8 cellular contexts compared by ENCODE assay signal in the genomic region with DNA sequence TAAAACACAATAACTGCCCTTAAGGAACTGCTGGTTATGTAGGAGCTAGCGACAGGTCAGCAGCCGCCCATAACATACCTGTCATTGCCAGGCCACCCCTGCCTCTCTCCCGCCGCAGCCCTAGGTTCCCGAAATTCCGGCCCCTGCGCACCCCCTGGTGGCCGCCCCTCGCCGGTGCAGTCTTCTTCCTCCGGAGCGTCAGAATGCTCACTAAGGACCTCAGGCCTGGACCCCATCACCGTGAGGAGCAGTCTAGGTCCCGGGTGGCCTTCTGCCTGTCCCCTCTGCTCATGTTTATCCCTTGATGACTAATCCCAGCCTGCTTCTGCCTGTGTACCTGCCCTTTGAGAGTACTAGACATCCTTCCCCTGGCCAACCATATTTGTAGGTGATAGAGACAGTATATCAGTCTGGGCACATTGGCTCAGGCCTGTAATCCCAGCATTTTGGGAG.
DNase-seq lines count a peak whose midpoint lies in the region; ATAC-seq and TF ChIP-seq lines count a peak whose summit lies in the region.

No MANE protein-coding gene starts in this region.

- no peaks in the 10 kb centered on the region for H3K27me3 ChIP-seq in Caco-2 (replicated peaks; ENCODE audit: control insufficient read depth, insufficient read depth, low read length)
- H3K27me3 ChIP-seq in OCI-LY3 (ENCODE audit: low read depth, low read length) = no peaks in the 10 kb centered on the region

- TF ChIP-seq CTCF in Caco-2 (IDR thresholded peaks at IDR 0.05; ENCODE audit: insufficient read depth in 1 of 2, low read depth in 1 of 2, low read length in 1 of 2, severe bottlenecking in 1 of 2, unreplicated experiment in 1 of 2) (peak; percentile 91 to 96), OCI-LY3 (IDR thresholded peaks at IDR 0.05; ENCODE audit: low read depth, low read length) (peak; percentile 88), fibroblast of pulmonary artery (IDR thresholded peaks at IDR 0.05; ENCODE audit: low read length, missing control alignments) (peak; percentile 84)

- peak overlapping the region; percentile 98 for H3K4me2 ChIP-seq in OCI-LY3 (ENCODE audit: low read length)

- POLR2A ChIA-PET in Caco-2 (lab: Charles Lee) = no interaction called here

- H3K4me3 Mint-ChIP-seq in Caco-2 (ENCODE audit: unreplicated experiment) = no peak overlapping the region

- peak overlapping the region; percentile 57 for H3K9ac ChIP-seq in OCI-LY3 (ENCODE audit: low read length)

- H3K9me3 Mint-ChIP-seq in Caco-2 (ENCODE audit: unreplicated experiment) = no peaks in the 10 kb centered on the region

- H3K27ac ChIP-seq in OCI-LY3 (ENCODE audit: low read length) = no peak overlapping the region

- H3K36me3 ChIP-seq in Caco-2 (ENCODE audit: control insufficient read depth, insufficient read depth, low read length) = no peaks in the 10 kb centered on the region
- no peaks in the 10 kb centered on the region for H3K36me3 ChIP-seq in OCI-LY3 (replicated peaks; ENCODE audit: low read depth, low read length)

- peak; percentile 78 to 91 for DNase-seq in Caco-2
- DNase-seq in activated T-cell treated with anti-CD3 and anti-CD28 coated beads for 48 hours (ENCODE audit: low read depth) = peak; percentile 79
- DNase-seq in fibroblast of pulmonary artery (ENCODE audit: low read depth) = peak; percentile 55
- peak; percentile 59 for DNase-seq in occipital lobe (lab: John Stamatoyannopoulos, UW)
- peak; percentile 84 for DNase-seq in superior temporal gyrus (ENCODE audit: extremely low spot score)

- H3K27me3 Mint-ChIP-seq in Caco-2 (ENCODE audit: insufficient read depth, unreplicated experiment) = no peaks in the 10 kb centered on the region

- peak overlapping the region; percentile 96 for H2AFZ ChIP-seq in OCI-LY3 (ENCODE audit: low read depth, low read length)

- H3K4me3 ChIP-seq in Caco-2 (ENCODE audit: low read depth, low read length) (no peak overlapping the region), OCI-LY3 (ENCODE audit: low read length) (peak overlapping the region; percentile 78), fibroblast of pulmonary artery (replicated peaks; ENCODE audit: low read depth, low read length) (no peak overlapping the region)

- no TSS peak for BruUV-seq in Caco-2 (replicated peaks; lab: Mats Ljungman, UMichigan)

- intact Hi-C loops in Caco-2 (cut with micrococcal nuclease; ENCODE audit: unreplicated experiment) = loop anchor here (1.0 to 10.0 kb wide), 5 partner anchors 227 to 539 kb away; no protein-coding TSS in a partner anchor

- no peaks in the 10 kb centered on the region for H3K36me3 Mint-ChIP-seq in Caco-2 (ENCODE audit: insufficient read depth, unreplicated experiment)

- H3K27ac Mint-ChIP-seq in Caco-2 (ENCODE audit: unreplicated experiment) = no peak overlapping the region

- H4K20me1 ChIP-seq in OCI-LY3 (ENCODE audit: insufficient read depth, low read length) = no peaks in the 10 kb centered on the region

- H3K4me1 ChIP-seq in Caco-2 = peaks cover 14% of the 10 kb centered on the region; the same call in 1 of the 2 replicates
- H3K4me1 ChIP-seq in OCI-LY3 (ENCODE audit: low read length) = peaks cover 8% of the 10 kb centered on the region; the same call in 1 of the 2 replicates

- ATAC-seq in GM19463 (IDR thresholded peaks at IDR 0.05; ENCODE audit: unreplicated experiment) (peak; percentile 95), HG03521 (IDR thresholded peaks at IDR 0.05; ENCODE audit: unreplicated experiment) (peak; percentile 72)

- no peaks in the 10 kb centered on the region for H3K79me2 ChIP-seq in OCI-LY3 (ENCODE audit: low read length)

- CTCF ChIA-PET in Caco-2 (lab: Charles Lee) = interaction anchor here (1.0 to 1.4 kb wide), 2 partner anchors 15 to 225 kb away, joined by 3 to 4 read pairs; no protein-coding TSS in a partner anchor

- H3K4me1 Mint-ChIP-seq in Caco-2 (ENCODE audit: low read depth, unreplicated experiment) = peaks cover 14% of the 10 kb centered on the region

- H3K9me3 ChIP-seq in Caco-2 (no peaks in the 10 kb centered on the region), OCI-LY3 (ENCODE audit: insufficient read depth, low read length) (no peaks in the 10 kb centered on the region)
